Comparison of ENCODE assay signal across 8 cellular contexts in genomic region chr16:67284699-67285646, GRCh38. TPM values are rescaled to one million over a fixed set of nuclear protein-coding genes. Genes with fewer than 3 reads are reported as not detected.
DNase-seq lines count a peak whose midpoint lies in the region; ATAC-seq and TF ChIP-seq lines count a peak whose summit lies in the region.

No MANE protein-coding gene starts in this region.

- H3K4me3 ChIP-seq in BLaER1 treated with 17β-estradiol and CSF1 and Interleukin-3, amounts not matched to agents 10 nM and 100 nM = no peak overlapping the region
- H3K4me3 ChIP-seq in left lung (no peak overlapping the region), MG63 (no peak overlapping the region)

- H3K27ac ChIP-seq in BLaER1 treated with 17β-estradiol and CSF1 and Interleukin-3, amounts not matched to agents 10 nM and 100 nM = no peak overlapping the region
- no peak overlapping the region for H3K27ac ChIP-seq in left lung

- peak in 2 of 3 experiments; percentile 78 to 89 for DNase-seq in NCI-H1417 (lab: John Stamatoyannopoulos, UW)
- peak in 1 of 2 donors; percentile 82 for DNase-seq in left lung
- DNase-seq in activated T-cell treated with anti-CD3 and anti-CD28 coated beads, Interleukin-2, amount 50 U/mL, for 1 hour = no peak
- DNase-seq in activated T-helper 1 cell treated with anti-CD3 and anti-CD28 coated beads, Interleukin-12 subunit alpha, Interleukin-12 subunit beta, Interleukin-2, Interleukin-4 antibody, amounts not matched to agents 30 ng/mL and 10 ng/mL and 1 ng/mL, durations not matched to agents 14 hours and 24 hours and 36 hours (ENCODE audit: low spot score) = no peak
- no peak for DNase-seq in MG63
- no peak for DNase-seq in activated T-cell treated with anti-CD3 and anti-CD28 coated beads, Interleukin-2, amount 50 U/mL, for 24 hours

- H3K4me2 ChIP-seq in BLaER1 treated with 17β-estradiol and CSF1 and Interleukin-3, amounts not matched to agents 10 nM and 100 nM = peak overlapping the region; percentile 7 to 81 (median 65); a peak in 20 of 22 replicates

- H3K4me3 Mint-ChIP-seq in brain = no peak overlapping the region
- no peak overlapping the region for H3K4me3 Mint-ChIP-seq in activated T-helper 1 cell treated with anti-CD3 and anti-CD28 coated beads, Interleukin-12 subunit alpha, Interleukin-12 subunit beta, Interleukin-2, Interleukin-4 antibody, amounts not matched to agents 30 ng/mL and 10 ng/mL and 1 ng/mL, durations not matched to agents 14 hours and 24 hours and 36 hours
- H3K4me3 Mint-ChIP-seq in activated T-cell treated with anti-CD3 and anti-CD28 coated beads, Interleukin-2, amount 50 U/mL, for 24 hours = no peak overlapping the region

- H3K36me3 Mint-ChIP-seq in brain = no peaks in the 10 kb centered on the region
- peaks cover 7% of the 10 kb centered on the region for H3K36me3 Mint-ChIP-seq in activated T-helper 1 cell treated with anti-CD3 and anti-CD28 coated beads, Interleukin-12 subunit alpha, Interleukin-12 subunit beta, Interleukin-2, Interleukin-4 antibody, amounts not matched to agents 30 ng/mL and 10 ng/mL and 1 ng/mL, durations not matched to agents 14 hours and 24 hours and 36 hours (ENCODE audit: low read depth)
- peaks cover 35% of the 10 kb centered on the region for H3K36me3 Mint-ChIP-seq in activated T-cell treated with anti-CD3 and anti-CD28 coated beads, Interleukin-2, amount 50 U/mL, for 24 hours (ENCODE audit: low read depth)

- ATAC-seq in left lung = peak; percentile 77

- no peaks in the 10 kb centered on the region for H3K4me1 Mint-ChIP-seq in brain
- H3K4me1 Mint-ChIP-seq in activated T-helper 1 cell treated with anti-CD3 and anti-CD28 coated beads, Interleukin-12 subunit alpha, Interleukin-12 subunit beta, Interleukin-2, Interleukin-4 antibody, amounts not matched to agents 30 ng/mL and 10 ng/mL and 1 ng/mL, durations not matched to agents 14 hours and 24 hours and 36 hours (ENCODE audit: low read depth) = peaks cover 5% of the 10 kb centered on the region
- H3K4me1 Mint-ChIP-seq in activated T-cell treated with anti-CD3 and anti-CD28 coated beads, Interleukin-2, amount 50 U/mL, for 24 hours (ENCODE audit: low read depth) = peaks cover 9% of the 10 kb centered on the region

- intact Hi-C loops in left lung (cut with DNase I) = no loop called here
- intact Hi-C loops in activated T-helper 1 cell treated with anti-CD3 and anti-CD28 coated beads, Interleukin-12 subunit alpha, Interleukin-12 subunit beta, Interleukin-2, Interleukin-4 antibody, amounts not matched to agents 30 ng/mL and 10 ng/mL and 1 ng/mL, durations not matched to agents 14 hours and 24 hours and 36 hours (cut with micrococcal nuclease) = no loop called here

- H3K36me3 ChIP-seq in BLaER1 treated with 17β-estradiol and CSF1 and Interleukin-3, amounts not matched to agents 10 nM and 100 nM = no peaks in the 10 kb centered on the region
- H3K36me3 ChIP-seq in left lung (no peaks in the 10 kb centered on the region), MG63 (peaks cover 45% of the 10 kb centered on the region)

- peaks cover 0 to 8% (median 0%) of the 10 kb centered on the region in 11 experiments; a peak in 2 of 22 replicates for H4K20me1 ChIP-seq in BLaER1 treated with 17β-estradiol and CSF1 and Interleukin-3, amounts not matched to agents 10 nM and 100 nM

- H3K27me3 Mint-ChIP-seq in brain = peaks cover 13% of the 10 kb centered on the region
- H3K27me3 Mint-ChIP-seq in activated T-helper 1 cell treated with anti-CD3 and anti-CD28 coated beads, Interleukin-12 subunit alpha, Interleukin-12 subunit beta, Interleukin-2, Interleukin-4 antibody, amounts not matched to agents 30 ng/mL and 10 ng/mL and 1 ng/mL, durations not matched to agents 14 hours and 24 hours and 36 hours (ENCODE audit: insufficient read depth) = no peaks in the 10 kb centered on the region
- H3K27me3 Mint-ChIP-seq in activated T-cell treated with anti-CD3 and anti-CD28 coated beads, Interleukin-2, amount 50 U/mL, for 24 hours = no peaks in the 10 kb centered on the region

- H3K4me1 ChIP-seq in BLaER1 treated with 17β-estradiol and CSF1 and Interleukin-3, amounts not matched to agents 10 nM and 100 nM = peaks cover 10 to 42% (median 26%) of the 10 kb centered on the region in 10 experiments; a peak in 19 of 20 replicates
- H3K4me1 ChIP-seq in left lung = peaks cover 0 to 1% of the 10 kb centered on the region in 2 donors

- no peaks in the 10 kb centered on the region for H3K27me3 ChIP-seq in BLaER1 treated with 17β-estradiol and CSF1 and Interleukin-3, amounts not matched to agents 10 nM and 100 nM
- no peaks in the 10 kb centered on the region for H3K27me3 ChIP-seq in left lung
- H3K27me3 ChIP-seq in MG63 = no peaks in the 10 kb centered on the region

- peak overlapping the region in 5 of 11 experiments; percentile 14 to 51 (median 48); a peak in 5 of 22 replicates for H3K9ac ChIP-seq in BLaER1 treated with 17β-estradiol and CSF1 and Interleukin-3, amounts not matched to agents 10 nM and 100 nM

- no peak overlapping the region for H3K27ac Mint-ChIP-seq in brain
- H3K27ac Mint-ChIP-seq in activated T-helper 1 cell treated with anti-CD3 and anti-CD28 coated beads, Interleukin-12 subunit alpha, Interleukin-12 subunit beta, Interleukin-2, Interleukin-4 antibody, amounts not matched to agents 30 ng/mL and 10 ng/mL and 1 ng/mL, durations not matched to agents 14 hours and 24 hours and 36 hours = no peak overlapping the region
- no peak overlapping the region for H3K27ac Mint-ChIP-seq in activated T-cell treated with anti-CD3 and anti-CD28 coated beads, Interleukin-2, amount 50 U/mL, for 24 hours

- TF ChIP-seq CTCF in brain (conservative IDR thresholded peaks at IDR 0.05) = peak; percentile 45 to 60
- TF ChIP-seq CTCF in left lung (IDR thresholded peaks at IDR 0.05) = no peak

- H3K9me3 Mint-ChIP-seq in brain = no peaks in the 10 kb centered on the region
- no peaks in the 10 kb centered on the region for H3K9me3 Mint-ChIP-seq in activated T-helper 1 cell treated with anti-CD3 and anti-CD28 coated beads, Interleukin-12 subunit alpha, Interleukin-12 subunit beta, Interleukin-2, Interleukin-4 antibody, amounts not matched to agents 30 ng/mL and 10 ng/mL and 1 ng/mL, durations not matched to agents 14 hours and 24 hours and 36 hours
- H3K9me3 Mint-ChIP-seq in activated T-cell treated with anti-CD3 and anti-CD28 coated beads, Interleukin-2, amount 50 U/mL, for 24 hours = no peaks in the 10 kb centered on the region

- H3K9me3 ChIP-seq in BLaER1 treated with 17β-estradiol and CSF1 and Interleukin-3, amounts not matched to agents 10 nM and 100 nM (replicated peaks in 1 of 11) = no peaks in the 10 kb centered on the region
- no peaks in the 10 kb centered on the region for H3K9me3 ChIP-seq in left lung
- no peaks in the 10 kb centered on the region for H3K9me3 ChIP-seq in MG63

RNA-seq across cellular contexts. Expression of gene PLEKHG4, which starts 5.6 kb away (rescaled TPM):
- polyA plus RNA-seq in brain (ENCODE audit: insufficient read depth, low read depth, low replicate concordance) = 11.1 TPM
- 10 to 100 TPM; 24.9 to 28.5 TPM for total RNA-seq in left lung
- total RNA-seq in activated T-helper 1 cell treated with anti-CD3 and anti-CD28 coated beads, Interleukin-12 subunit alpha, Interleukin-12 subunit beta, Interleukin-2, Interleukin-4 antibody, amounts not matched to agents 30 ng/mL and 10 ng/mL and 1 ng/mL, durations not matched to agents 14 hours and 24 hours and 36 hours = 39.6 and 42.3 TPM in 2 replicates
- total RNA-seq in MG63 (2014; rRNA removed; shearing (Covaris generic); ENCODE audit: low replicate concordance) = 78.0 and 80.1 TPM in 2 replicates

RNA-seq across cellular contexts. Expression of gene SLC9A5, which starts 36.2 kb away (rescaled TPM):
- 0.90 TPM for polyA plus RNA-seq in brain (ENCODE audit: insufficient read depth, low read depth, low replicate concordance)
- total RNA-seq in left lung = 1 to 10 TPM; 3.2 to 4.0 TPM
- 5.1 TPM in 2 replicates for total RNA-seq in activated T-helper 1 cell treated with anti-CD3 and anti-CD28 coated beads, Interleukin-12 subunit alpha, Interleukin-12 subunit beta, Interleukin-2, Interleukin-4 antibody, amounts not matched to agents 30 ng/mL and 10 ng/mL and 1 ng/mL, durations not matched to agents 14 hours and 24 hours and 36 hours
- total RNA-seq in MG63 (2014; rRNA removed; shearing (Covaris generic); ENCODE audit: low replicate concordance) = 0.03 TPM in 1 of 2 replicates, not detected in the other

RNA-seq across cellular contexts. Expression of gene FHOD1, which starts 37.7 kb away (rescaled TPM):
- polyA plus RNA-seq in brain (ENCODE audit: insufficient read depth, low read depth, low replicate concordance) = 5.4 TPM
- 100 to 1,000 TPM in 1 of 2 donors, 10 to 100 TPM in 1; 68.4 to 132 TPM for total RNA-seq in left lung
- 116 and 119 TPM in 2 replicates for total RNA-seq in activated T-helper 1 cell treated with anti-CD3 and anti-CD28 coated beads, Interleukin-12 subunit alpha, Interleukin-12 subunit beta, Interleukin-2, Interleukin-4 antibody, amounts not matched to agents 30 ng/mL and 10 ng/mL and 1 ng/mL, durations not matched to agents 14 hours and 24 hours and 36 hours
- total RNA-seq in MG63 (2014; rRNA removed; shearing (Covaris generic); ENCODE audit: low replicate concordance) = 7.7 and 8.9 TPM in 2 replicates

RNA-seq across cellular contexts. Expression of gene KCTD19, which starts 41.6 kb away (rescaled TPM):
- 3.5 TPM for polyA plus RNA-seq in brain (ENCODE audit: insufficient read depth, low read depth, low replicate concordance)
- under 1 TPM in 1 of 2 donors, not detected in 1; 0.73 TPM for total RNA-seq in left lung
- total RNA-seq in activated T-helper 1 cell treated with anti-CD3 and anti-CD28 coated beads, Interleukin-12 subunit alpha, Interleukin-12 subunit beta, Interleukin-2, Interleukin-4 antibody, amounts not matched to agents 30 ng/mL and 10 ng/mL and 1 ng/mL, durations not matched to agents 14 hours and 24 hours and 36 hours = 0.22 and 0.62 TPM in 2 replicates
- not detected in 2 replicates for total RNA-seq in MG63 (2014; rRNA removed; shearing (Covaris generic); ENCODE audit: low replicate concordance)

RNA-seq across cellular contexts. Expression of gene LRRC36, which starts 41.6 kb away (rescaled TPM):
- polyA plus RNA-seq in brain (ENCODE audit: insufficient read depth, low read depth, low replicate concordance) = 5.2 TPM
- total RNA-seq in left lung = 10 to 100 TPM in 1 of 2 donors, 1 to 10 TPM in 1; 3.0 to 19.5 TPM
- total RNA-seq in activated T-helper 1 cell treated with anti-CD3 and anti-CD28 coated beads, Interleukin-12 subunit alpha, Interleukin-12 subunit beta, Interleukin-2, Interleukin-4 antibody, amounts not matched to agents 30 ng/mL and 10 ng/mL and 1 ng/mL, durations not matched to agents 14 hours and 24 hours and 36 hours = 0.22 and 0.23 TPM in 2 replicates
- total RNA-seq in MG63 (2014; rRNA removed; shearing (Covaris generic); ENCODE audit: low replicate concordance) = 0.33 and 0.39 TPM in 2 replicates

Comparison
In these comparisons a context has a peak if more than half of its experiments do, and no peak if none do; other contexts are left out.
1. DNase-seq: peak in NCI-H1417 (2 of 3); none in activated T-cell treated with anti-CD3 and anti-CD28 coated beads, Interleukin-2, amount 50 U/mL, for 1 hour (single experiment), activated T-helper 1 cell treated with anti-CD3 and anti-CD28 coated beads, Interleukin-12 subunit alpha, Interleukin-12 subunit beta, Interleukin-2, Interleukin-4 antibody, amounts not matched to agents 30 ng/mL and 10 ng/mL and 1 ng/mL, durations not matched to agents 14 hours and 24 hours and 36 hours (single experiment), MG63 (single experiment) and activated T-cell treated with anti-CD3 and anti-CD28 coated beads, Interleukin-2, amount 50 U/mL, for 24 hours (single experiment).
2. CTCF ChIP-seq: peak in brain (2 of 2); none in left lung (0 of 2).